In genomic region chr13:110028311-110028710, GRCh38 we compare ENCODE assay signal across 22 cellular contexts.
"Had no signal": no experiment of that assay in that cellular context is flagged by ENCODE, and none has a peak within 500 bp of the region (broad histone marks: within the 10 kb centered on the region; RNA-seq: fewer than 3 reads in every experiment).

No MANE protein-coding gene starts in this region.

- H3K27me3 Mint-ChIP-seq: effector memory CD8-positive, alpha-beta T cell had no signal

- H3K27me3 ChIP-seq: colonic mucosa, esophagus squamous epithelium, gastrocnemius medialis, heart right ventricle, left lung had no signal

- H3K4me3 Mint-ChIP-seq: dendritic cell treated with granulocyte-macrophage colony-stimulating factor and Interleukin-4, amounts not matched to agents 40 ng/mL and 50 ng/mL, for 4 days; effector memory CD8-positive, alpha-beta T cell; endodermal cell had no signal

- H3K4me1 ChIP-seq: colonic mucosa, left lung had no signal

- H3K27ac Mint-ChIP-seq: dendritic cell treated with granulocyte-macrophage colony-stimulating factor and Interleukin-4, amounts not matched to agents 40 ng/mL and 50 ng/mL, for 4 days; effector memory CD8-positive, alpha-beta T cell; endodermal cell had no signal

- H3K27ac ChIP-seq: colonic mucosa, epithelial cell of prostate, esophagus squamous epithelium, gastrocnemius medialis, heart right ventricle, left lung, lower lobe of right lung had no signal

- H3K9me3 Mint-ChIP-seq: dendritic cell treated with granulocyte-macrophage colony-stimulating factor and Interleukin-4, amounts not matched to agents 40 ng/mL and 50 ng/mL, for 4 days; endodermal cell had no signal

- DNase-seq: colonic mucosa; cortex of kidney; effector CD8-positive, alpha-beta T cell; effector memory CD8-positive, alpha-beta T cell; endodermal cell; erythroblast; esophagus squamous epithelium; foreskin fibroblast; gastrocnemius medialis; glutamatergic neuron; head of caudate nucleus; heart right ventricle; hippocampal formation; left cardiac atrium; left lung; left ventricle myocardium superior; lower lobe of right lung; mesendoderm; midbrain had no signal

- ATAC-seq: effector memory CD8-positive, alpha-beta T cell; esophagus mucosa; gastrocnemius medialis; heart right ventricle; left cardiac atrium; left lung; left ventricle myocardium superior; lower lobe of right lung had no signal

- H3K4me1 Mint-ChIP-seq: endodermal cell had no signal

- H3K4me3 ChIP-seq: colonic mucosa, esophagus squamous epithelium, gastrocnemius medialis, heart right ventricle, left lung, lower lobe of right lung had no signal

- H3K9me3 ChIP-seq: colonic mucosa, esophagus squamous epithelium, gastrocnemius medialis, heart right ventricle, left lung, lower lobe of right lung had no signal

- H3K36me3 ChIP-seq: colonic mucosa, esophagus squamous epithelium, gastrocnemius medialis, heart right ventricle, left lung, lower lobe of right lung had no signal
